In genomic region chr1:242946206-242946605, GRCh38 we compare ENCODE assay signal across 3 cellular contexts.
"Had no signal": no experiment of that assay in that cellular context is flagged by ENCODE, and none has a peak within 500 bp of the region (broad histone marks: within the 10 kb centered on the region; RNA-seq: fewer than 3 reads in every experiment).

No MANE protein-coding gene starts in this region.

- DNase-seq: GDM1, GF-D8 had no signal

- H3K4me3 ChIP-seq: GM12878 had no signal

- ATAC-seq: GM12878 had no signal
